7 cellular contexts compared by ENCODE assay signal in the genomic region with DNA sequence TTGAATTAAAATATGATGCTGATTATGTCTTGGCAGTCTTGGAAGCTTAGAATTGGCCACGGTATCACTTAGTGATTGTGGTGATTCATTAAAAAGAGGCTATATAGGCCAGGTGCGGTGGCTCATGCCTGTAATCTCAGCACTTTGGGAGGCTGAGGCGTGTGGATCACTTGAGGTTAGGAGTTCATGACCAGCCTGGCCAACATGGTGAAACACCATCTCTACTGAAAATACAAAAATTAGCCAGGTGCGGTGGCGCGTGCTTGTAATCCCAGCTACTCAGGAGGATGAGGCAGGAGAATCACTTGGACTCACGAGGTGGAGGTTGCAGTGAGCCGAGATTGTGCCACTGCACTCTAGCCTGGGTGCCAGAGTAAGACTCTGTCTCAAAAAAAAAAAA. TPM values are rescaled to one million over a fixed set of nuclear protein-coding genes. Genes with fewer than 3 reads are reported as not detected.
DNase-seq lines count a peak whose midpoint lies in the region; ATAC-seq and TF ChIP-seq lines count a peak whose summit lies in the region.
"Not testable (repeated sequence)": the region's sequence is repeated elsewhere in the genome, so short reads cannot be mapped to it uniquely, and the experiment has no call there.

No MANE protein-coding gene starts in this region.

- H3K4me1 Mint-ChIP-seq in activated T-helper 17 cell treated with anti-CD3 and anti-CD28 coated beads, Interleukin-2, amount 50 U/mL, for 72 hours: peaks cover 34% of the 10 kb centered on the region
- peaks cover 63 to 69% of the 10 kb centered on the region in 2 donors for H3K4me1 Mint-ChIP-seq in natural killer cell
- H3K4me1 Mint-ChIP-seq in stimulated activated effector memory CD8-positive, alpha-beta T cell treated with anti-CD3 and anti-CD28 coated beads, Interleukin-12 subunit alpha, Interleukin-12 subunit beta, amount 100 ng/mL, for 72 hours: peaks cover 55% of the 10 kb centered on the region

- not testable (repeated sequence) for H3K27ac Mint-ChIP-seq in activated T-helper 17 cell treated with anti-CD3 and anti-CD28 coated beads, Interleukin-2, amount 50 U/mL, for 72 hours
- peak overlapping the region in 1 of 2 donors; percentile 90 for H3K27ac Mint-ChIP-seq in natural killer cell
- peak overlapping the region; percentile 99 for H3K27ac Mint-ChIP-seq in stimulated activated effector memory CD8-positive, alpha-beta T cell treated with anti-CD3 and anti-CD28 coated beads, Interleukin-12 subunit alpha, Interleukin-12 subunit beta, amount 100 ng/mL, for 72 hours

- H3K9me3 ChIP-seq in HAP-1; SJCRH30 (replicated peaks); colonic mucosa; hepatocyte (ENCODE audit: low read depth): not testable (repeated sequence)

- H3K79me2 ChIP-seq in hepatocyte: peaks cover 72% of the 10 kb centered on the region

- not testable (repeated sequence) for H3K9me2 ChIP-seq in hepatocyte (replicated peaks; ENCODE audit: insufficient read depth)

- peaks cover 26% of the 10 kb centered on the region for H3K4me1 ChIP-seq in HAP-1
- H3K4me1 ChIP-seq in SJCRH30; colonic mucosa; hepatocyte (ENCODE audit: insufficient read depth): not testable (repeated sequence)

- peaks cover 11% of the 10 kb centered on the region; the same call in 1 of the 2 replicates for H3K36me3 ChIP-seq in HAP-1 (replicated peaks)
- H3K36me3 ChIP-seq in SJCRH30; colonic mucosa; hepatocyte (replicated peaks; ENCODE audit: insufficient read depth, low read depth): not testable (repeated sequence)

- H3K27me3 ChIP-seq in HAP-1 (ENCODE audit: low read depth); SJCRH30; colonic mucosa; hepatocyte: not testable (repeated sequence)

- intact Hi-C loops in colonic mucosa (cut with DNase I); natural killer cell (cut with micrococcal nuclease): not testable (repeated sequence)

- H3K27me3 Mint-ChIP-seq in activated T-helper 17 cell treated with anti-CD3 and anti-CD28 coated beads, Interleukin-2, amount 50 U/mL, for 72 hours; natural killer cell (ENCODE audit: low read depth in 2 of 2): not testable (repeated sequence)

- peak overlapping the region; percentile 96 for H3K4me3 ChIP-seq in HAP-1
- H3K4me3 ChIP-seq in SJCRH30: peak overlapping the region; percentile 93
- peak overlapping the region; percentile 98 for H3K4me3 ChIP-seq in colonic mucosa
- not testable (repeated sequence) for H3K4me3 ChIP-seq in hepatocyte

- peak overlapping the region; percentile 85 for H3K4me2 ChIP-seq in hepatocyte

- not testable (repeated sequence) for ATAC-seq in activated T-helper 17 cell treated with anti-CD3 and anti-CD28 coated beads, Interleukin-2, amount 50 U/mL, for 72 hours (replicated peaks); natural killer cell; stimulated activated effector memory CD8-positive, alpha-beta T cell treated with anti-CD3 and anti-CD28 coated beads, Interleukin-12 subunit alpha, Interleukin-12 subunit beta, amount 100 ng/mL, for 72 hours

- peaks cover 63% of the 10 kb centered on the region for H4K20me1 ChIP-seq in hepatocyte (ENCODE audit: insufficient read depth, poor library complexity, severe bottlenecking)

- TF ChIP-seq CTCF in colonic mucosa (IDR thresholded peaks at IDR 0.05); hepatocyte (IDR thresholded peaks at IDR 0.05; ENCODE audit: poor library complexity); natural killer cell (IDR thresholded peaks at IDR 0.05): not testable (repeated sequence)

- 83% methylated on average over 8 of the region's 8 CpGs for WGBS in hepatocyte (ENCODE audit: low lambda C conversion rate, missing lambda C conversion rate)

- H3K4me3 Mint-ChIP-seq in activated T-helper 17 cell treated with anti-CD3 and anti-CD28 coated beads, Interleukin-2, amount 50 U/mL, for 72 hours: peak overlapping the region; percentile 93
- peak overlapping the region; percentile 97 for H3K4me3 Mint-ChIP-seq in natural killer cell
- peak overlapping the region; percentile 79 for H3K4me3 Mint-ChIP-seq in stimulated activated effector memory CD8-positive, alpha-beta T cell treated with anti-CD3 and anti-CD28 coated beads, Interleukin-12 subunit alpha, Interleukin-12 subunit beta, amount 100 ng/mL, for 72 hours

- not testable (repeated sequence) for H2AFZ ChIP-seq in hepatocyte

- in situ Hi-C loops in HAP-1 (cut with MboI; ENCODE audit: low sequenced_read_pairs): not testable (repeated sequence)

- not testable (repeated sequence) for H3K27ac ChIP-seq in SJCRH30, colonic mucosa
- H3K27ac ChIP-seq in hepatocyte: peak overlapping the region; percentile 91

- peaks cover 63% of the 10 kb centered on the region for H3K36me3 Mint-ChIP-seq in activated T-helper 17 cell treated with anti-CD3 and anti-CD28 coated beads, Interleukin-2, amount 50 U/mL, for 72 hours (ENCODE audit: low read depth)
- not testable (repeated sequence) for H3K36me3 Mint-ChIP-seq in natural killer cell
- peaks cover 43% of the 10 kb centered on the region for H3K36me3 Mint-ChIP-seq in stimulated activated effector memory CD8-positive, alpha-beta T cell treated with anti-CD3 and anti-CD28 coated beads, Interleukin-12 subunit alpha, Interleukin-12 subunit beta, amount 100 ng/mL, for 72 hours

- H3K9ac ChIP-seq in colonic mucosa (ENCODE audit: low read depth in 2 of 2, low read length in 2 of 2): not testable (repeated sequence)

- H3K9me3 Mint-ChIP-seq in activated T-helper 17 cell treated with anti-CD3 and anti-CD28 coated beads, Interleukin-2, amount 50 U/mL, for 72 hours; natural killer cell; stimulated activated effector memory CD8-positive, alpha-beta T cell treated with anti-CD3 and anti-CD28 coated beads, Interleukin-12 subunit alpha, Interleukin-12 subunit beta, amount 100 ng/mL, for 72 hours: not testable (repeated sequence)

- not testable (repeated sequence) for DNase-seq in HAP-1 (ENCODE audit: low spot score in 2 of 2); colonic mucosa; hepatocyte (ENCODE audit: low spot score); natural killer cell; stimulated activated effector memory CD8-positive, alpha-beta T cell treated with anti-CD3 and anti-CD28 coated beads, Interleukin-12 subunit alpha, Interleukin-12 subunit beta, amount 100 ng/mL, for 72 hours (ENCODE audit: low spot score in 2 of 2)
- peak in 1 of 2 experiments; percentile 13 for DNase-seq in SJCRH30

RNA-seq across cellular contexts. Expression of a gene that starts 2.8 kb away (rescaled TPM):
- 41.5 and 52.9 TPM in 2 replicates for total RNA-seq in SJCRH30 (2014; rRNA removed; shearing (Covaris generic))
- 10 to 100 TPM; 36.3 to 38.9 TPM for total RNA-seq in activated T-helper 17 cell treated with anti-CD3 and anti-CD28 coated beads, Interleukin-2, amount 50 U/mL, for 72 hours
- total RNA-seq in colonic mucosa (10 to 100 TPM; 50.8 to 77.9 TPM), hepatocyte (48.1 and 49.1 TPM in 2 replicates), natural killer cell (100 to 1,000 TPM in 1 of 3 donors, 10 to 100 TPM in 2; 79.9 to 102 (median 98.8) TPM)
- polyA plus RNA-seq in hepatocyte: 36.0 and 39.1 TPM in 2 replicates
